ENCODE assay signal across 16 cellular contexts in genomic region chr1:235138821-235139220, GRCh38. TPM values are rescaled to one million over a fixed set of nuclear protein-coding genes. Genes with fewer than 3 reads are reported as not detected.
DNase-seq lines count a peak whose midpoint lies in the region; ATAC-seq, FAIRE-seq and TF ChIP-seq lines count a peak whose summit lies in the region.
"Had no signal": no experiment of that assay in that cellular context is flagged by ENCODE, and none has a peak within 500 bp of the region (broad histone marks: within the 10 kb centered on the region; RNA-seq: fewer than 3 reads in every experiment).

No MANE protein-coding gene starts in this region.

- FAIRE-seq in GM12878 (lab: Jason Lieb, UNC) = no peak
- FAIRE-seq: endothelial cell of umbilical vein had no signal

- POLR2A ChIA-PET in WTC11 (lab: Charles Lee) (interaction anchor here (0.6 kb wide), 1 partner anchor 56 kb away, joined by 4 read pairs; no protein-coding TSS in a partner anchor), GM12878 (lab: Charles Lee) (interaction anchor here (0.5 kb wide), 1 partner anchor 39 kb away, joined by 3 read pairs; no protein-coding TSS in a partner anchor)

- TF ChIP-seq EP300 in GM12878 (IDR thresholded peaks at IDR 0.05; ENCODE audit: borderline replicate concordance in 1 of 2, control insufficient read depth in 1 of 2, low read depth in 2 of 2, low read length in 2 of 2) = no peak

- no peaks in the 10 kb centered on the region for H3K79me2 ChIP-seq in GM12878 (ENCODE audit: control insufficient read depth, insufficient read depth, low read length)

- H3K4me2 ChIP-seq in GM12878 (ENCODE audit: control insufficient read depth, insufficient read depth) = no peak overlapping the region

- H3K36me3 ChIP-seq in GM12878 (ENCODE audit: control insufficient read depth in 2 of 2, insufficient read depth in 2 of 2, low read length in 1 of 2) = peaks cover 27 to 44% of the 10 kb centered on the region in 2 experiments

- no peak overlapping the region for H3K27ac ChIP-seq in GM12878 (ENCODE audit: control insufficient read depth, insufficient read depth)
- H3K27ac ChIP-seq in dorsolateral prefrontal cortex = no peak overlapping the region
- H3K27ac ChIP-seq: right atrium auricular region, testis had no signal

- H3K9me3 ChIP-seq in GM12878 (replicated peaks; ENCODE audit: control insufficient read depth, insufficient read depth, low read length) = no peaks in the 10 kb centered on the region
- H3K9me3 ChIP-seq: right atrium auricular region, testis had no signal

- no TSS peak for BruUV-seq in GM12878 (replicated peaks; lab: Mats Ljungman, UMichigan)

- intact Hi-C loops in natural killer cell (cut with micrococcal nuclease) (no loop called here), GM12878 (cut with micrococcal nuclease; ENCODE audit: unreplicated experiment) (no loop called here), dorsolateral prefrontal cortex (cut with DNase I) (no loop called here)

- no peak for TF ChIP-seq POLR2A in GM12878 (IDR thresholded peaks at IDR 0.05; ENCODE audit: low read depth, low read length)

- H3K27me3 ChIP-seq in GM12878 (replicated peaks in 1 of 2; ENCODE audit: control insufficient read depth in 2 of 2, insufficient read depth in 2 of 2, low read length in 1 of 2) (no peaks in the 10 kb centered on the region), dorsolateral prefrontal cortex (no peaks in the 10 kb centered on the region)
- H3K27me3 ChIP-seq: right atrium auricular region, testis had no signal

- no peaks in the 10 kb centered on the region for H3K27me3 Mint-ChIP-seq in natural killer cell (ENCODE audit: low read depth in 2 of 2)
- H3K27me3 Mint-ChIP-seq in natural killer cell treated with Interleukin-12 subunit alpha and Interleukin-12 subunit beta and Interleukin-15 and Interleukin-18, amount 100 ng/mL, for 72 hours = no peaks in the 10 kb centered on the region
- no peaks in the 10 kb centered on the region for H3K27me3 Mint-ChIP-seq in WTC11 (ENCODE audit: low read depth)
- no peaks in the 10 kb centered on the region for H3K27me3 Mint-ChIP-seq in stimulated activated naive CD8-positive, alpha-beta T cell treated with anti-CD3 and anti-CD28 coated beads, Interleukin-15, Interleukin-2, amounts not matched to agents 100 ng/mL and 50 ng/mL, for 24 hours

- no peak for TF ChIP-seq CTCF in natural killer cell (IDR thresholded peaks at IDR 0.05)
- TF ChIP-seq CTCF in WTC11 (IDR thresholded peaks at IDR 0.05) = no peak
- TF ChIP-seq CTCF in GM12878 (IDR thresholded peaks at IDR 0.05 in 2 of 3, conservative IDR thresholded peaks at IDR 0.05 in 1 of 3; ENCODE audit: control insufficient read depth in 2 of 3, extremely low read depth in 1 of 3, insufficient read depth in 1 of 3, low read depth in 3 of 3, low read length in 3 of 3) = no peak
- TF ChIP-seq CTCF in dorsolateral prefrontal cortex (IDR thresholded peaks at IDR 0.05 in 54 of 56, conservative IDR thresholded peaks at IDR 0.05 in 2 of 56; ENCODE audit: low read depth in 1 of 56, partially characterized antibody in 56 of 56) = no peak

- H3K4me1 Mint-ChIP-seq in natural killer cell (peaks cover 6 to 8% of the 10 kb centered on the region in 2 donors), WTC11 (no peaks in the 10 kb centered on the region)
- H3K4me1 Mint-ChIP-seq in natural killer cell treated with Interleukin-12 subunit alpha and Interleukin-12 subunit beta and Interleukin-15 and Interleukin-18, amount 100 ng/mL, for 72 hours (ENCODE audit: low read depth in 2 of 2) = peaks cover 11 to 23% of the 10 kb centered on the region in 2 donors
- H3K4me1 Mint-ChIP-seq in stimulated activated naive CD8-positive, alpha-beta T cell treated with anti-CD3 and anti-CD28 coated beads, Interleukin-15, Interleukin-2, amounts not matched to agents 100 ng/mL and 50 ng/mL, for 24 hours (ENCODE audit: low read depth) = peaks cover 17% of the 10 kb centered on the region

- H3K9me3 Mint-ChIP-seq in natural killer cell (no peaks in the 10 kb centered on the region), WTC11 (peaks cover 3% of the 10 kb centered on the region; the same call in 1 of the 2 replicates)
- H3K9me3 Mint-ChIP-seq in natural killer cell treated with Interleukin-12 subunit alpha and Interleukin-12 subunit beta and Interleukin-15 and Interleukin-18, amount 100 ng/mL, for 72 hours = no peaks in the 10 kb centered on the region
- H3K9me3 Mint-ChIP-seq in stimulated activated naive CD8-positive, alpha-beta T cell treated with anti-CD3 and anti-CD28 coated beads, Interleukin-15, Interleukin-2, amounts not matched to agents 100 ng/mL and 50 ng/mL, for 24 hours = no peaks in the 10 kb centered on the region

- in situ Hi-C loops in GM12878 (cut with MboI) = no loop called here

- H3K36me3 Mint-ChIP-seq in natural killer cell (peaks cover 22% of the 10 kb centered on the region), WTC11 (peaks cover 79% of the 10 kb centered on the region)
- peaks cover 30% of the 10 kb centered on the region for H3K36me3 Mint-ChIP-seq in natural killer cell treated with Interleukin-12 subunit alpha and Interleukin-12 subunit beta and Interleukin-15 and Interleukin-18, amount 100 ng/mL, for 72 hours
- peaks cover 82% of the 10 kb centered on the region for H3K36me3 Mint-ChIP-seq in stimulated activated naive CD8-positive, alpha-beta T cell treated with anti-CD3 and anti-CD28 coated beads, Interleukin-15, Interleukin-2, amounts not matched to agents 100 ng/mL and 50 ng/mL, for 24 hours (ENCODE audit: low read depth)

- no peak for ATAC-seq in natural killer cell
- no peak for ATAC-seq in natural killer cell treated with Interleukin-12 subunit alpha and Interleukin-12 subunit beta and Interleukin-15 and Interleukin-18, amount 100 ng/mL, for 72 hours
- ATAC-seq in WTC11 = no peak
- no peak for ATAC-seq in GM12878

- no peak overlapping the region for H3K9ac ChIP-seq in GM12878 (ENCODE audit: control insufficient read depth, insufficient read depth, low read length)

- RAD21 ChIA-PET in GM12878 (lab: Charles Lee; ENCODE audit: unreplicated experiment) = no interaction called here

- no peaks in the 10 kb centered on the region for H3K4me1 ChIP-seq in GM12878 (ENCODE audit: control insufficient read depth, insufficient read depth, low read length)
- H3K4me1 ChIP-seq: right atrium auricular region, testis had no signal

- DNase-seq in natural killer cell (no peak), WTC11 (ENCODE audit: low spot score) (no peak), GM12878 (ENCODE audit: low read depth, low spot score) (no peak), RPMI8226 (no peak), dorsolateral prefrontal cortex (no peak)
- DNase-seq in natural killer cell treated with Interleukin-12 subunit alpha and Interleukin-12 subunit beta and Interleukin-15 and Interleukin-18, amount 100 ng/mL, for 72 hours (ENCODE audit: low spot score) = no peak
- DNase-seq: Calu3, kidney glomerular epithelial cell, NCI-H1105, NCI-H2171, NCI-H774, nucleus accumbens, testis had no signal

- H2AFZ ChIP-seq in GM12878 (ENCODE audit: control insufficient read depth, low read depth, low read length) = no peak overlapping the region

- peak overlapping the region; percentile 49 to 67 for H3K27ac Mint-ChIP-seq in natural killer cell
- peak overlapping the region in 1 of 2 donors; percentile 19 for H3K27ac Mint-ChIP-seq in natural killer cell treated with Interleukin-12 subunit alpha and Interleukin-12 subunit beta and Interleukin-15 and Interleukin-18, amount 100 ng/mL, for 72 hours
- H3K27ac Mint-ChIP-seq in WTC11 = 0 out of 2 replicates have a peak overlapping the region, but pooled peaks have one; percentile 5
- peak overlapping the region; percentile 34 for H3K27ac Mint-ChIP-seq in stimulated activated naive CD8-positive, alpha-beta T cell treated with anti-CD3 and anti-CD28 coated beads, Interleukin-15, Interleukin-2, amounts not matched to agents 100 ng/mL and 50 ng/mL, for 24 hours

- no peak overlapping the region for H3K4me3 Mint-ChIP-seq in natural killer cell
- no peak overlapping the region for H3K4me3 Mint-ChIP-seq in natural killer cell treated with Interleukin-12 subunit alpha and Interleukin-12 subunit beta and Interleukin-15 and Interleukin-18, amount 100 ng/mL, for 72 hours
- H3K4me3 Mint-ChIP-seq in WTC11 = no peak overlapping the region
- H3K4me3 Mint-ChIP-seq in stimulated activated naive CD8-positive, alpha-beta T cell treated with anti-CD3 and anti-CD28 coated beads, Interleukin-15, Interleukin-2, amounts not matched to agents 100 ng/mL and 50 ng/mL, for 24 hours = no peak overlapping the region

- CTCF ChIA-PET in WTC11 (lab: Charles Lee) = interaction anchor here (0.7 kb wide), 1 partner anchor 36 kb away, joined by 3 read pairs; no protein-coding TSS in a partner anchor
- CTCF ChIA-PET in GM12878 (lab: Yijun Ruan, JAX) = interaction anchor here (0.6 to 1.4 kb wide), 2 partner anchors 14 to 278 kb away, joined by 4 read pairs; no protein-coding TSS in a partner anchor

- SMC1A ChIA-PET in GM12878 (lab: Charles Lee; ENCODE audit: uncharacterized antibody, unreplicated experiment) = interaction anchor here (1.1 to 1.9 kb wide), 2 partner anchors 9 to 17 kb away, joined by 4 read pairs; no protein-coding TSS in a partner anchor

- no peak for TF ChIP-seq RAD21 in GM12878 (IDR thresholded peaks at IDR 0.05; ENCODE audit: insufficient read depth, low read depth, low read length)

- no peaks in the 10 kb centered on the region for H4K20me1 ChIP-seq in GM12878 (ENCODE audit: control insufficient read depth, insufficient read depth)

- WGBS in GM12878 (ENCODE audit: insufficient coverage, insufficient replicate concordance, low lambda C conversion rate, missing lambda C conversion rate) = 56% methylated on average over 2 of the region's 2 CpGs

- no peak overlapping the region for H3K4me3 ChIP-seq in GM12878
- H3K4me3 ChIP-seq in dorsolateral prefrontal cortex = no peak overlapping the region
- H3K4me3 ChIP-seq: right atrium auricular region, testis had no signal

RNA-seq across cellular contexts. Expression of gene TOMM20, which starts 10.2 kb away (rescaled TPM):
- total RNA-seq in natural killer cell = 10 to 100 TPM; 59.5 to 72.3 (median 60.2) TPM
- 10 to 100 TPM; 85.7 to 89.6 TPM for total RNA-seq in natural killer cell treated with Interleukin-12 subunit alpha and Interleukin-12 subunit beta and Interleukin-15 and Interleukin-18, amount 100 ng/mL, for 72 hours
- total RNA-seq in WTC11 (2021) = 180 to 184 TPM (median 182 TPM) in 3 replicates
- total RNA-seq in GM12878 (2013; cell fraction: nucleolus; rRNA removed) = 52.5 and 52.8 TPM in 2 replicates
- total RNA-seq in GM12878 (2014; rRNA removed) = 75.1 and 89.7 TPM in 2 replicates
- total RNA-seq in GM12878 (2014; rRNA removed; fragmentation: Illumina TruSeq; extraction: Trizol) = 58.8 and 59.9 TPM in 2 replicates
- total RNA-seq in GM12878 (2021) = 120 and 125 TPM in 2 replicates
- 58.2 TPM for polyA plus RNA-seq in GM12878 (2011; ENCODE audit: low read depth)
- 138 and 178 TPM in 2 replicates for polyA plus RNA-seq in GM12878 (2011; rRNA removed)
- 43.9 and 51.8 TPM in 2 replicates for polyA plus RNA-seq in GM12878 (2011; cell fraction: cytosol; rRNA removed)
- 31.3 TPM in 2 replicates for polyA plus RNA-seq in GM12878 (2011; cell fraction: nucleus; rRNA removed)
- polyA plus RNA-seq in GM12878 (2012) = 94.4 and 116 TPM in 2 replicates
- 95.3 and 116 TPM in 2 replicates for polyA plus RNA-seq in GM12878 (2014; fragmentation: Illumina TruSeq; extraction: Trizol)
- 10 to 100 TPM; 39.8 to 60.1 TPM for polyA plus RNA-seq in GM12878 (2014; fragmentation: Nextera tagmentation; extraction: Ambion mirVana)
- 58.2 and 66.2 TPM in 2 replicates for polyA plus RNA-seq in GM12878 (2014; rRNA removed)
- polyA plus RNA-seq in GM12878 (2016; fragmentation: Nextera tagmentation; extraction: Ambion mirVana) = 10 to 100 TPM; 68.4 to 71.9 TPM
- 35.0 and 43.1 TPM in 2 replicates for polyA minus RNA-seq in GM12878 (2011; rRNA and poly(A)+ RNA removed)
- polyA minus RNA-seq in GM12878 (2011; cell fraction: cytosol; rRNA and poly(A)+ RNA removed) = 27.3 and 28.9 TPM in 2 replicates
- polyA minus RNA-seq in GM12878 (2011; cell fraction: nucleus; rRNA and poly(A)+ RNA removed) = 15.8 and 28.3 TPM in 2 replicates
- 100 to 1,000 TPM in 119 of 120 experiments, 10 to 100 TPM in 1; 96.2 to 291 (median 209) TPM for total RNA-seq in dorsolateral prefrontal cortex

RNA-seq across cellular contexts. Expression of gene RBM34, which starts 22.2 kb away (rescaled TPM):
- 100 to 1,000 TPM; 163 to 187 (median 180) TPM for total RNA-seq in natural killer cell
- 100 to 1,000 TPM; 104 to 132 TPM for total RNA-seq in natural killer cell treated with Interleukin-12 subunit alpha and Interleukin-12 subunit beta and Interleukin-15 and Interleukin-18, amount 100 ng/mL, for 72 hours
- 97.4 to 112 TPM (median 104 TPM) in 3 replicates for total RNA-seq in WTC11 (2021)
- 98.8 and 100 TPM in 2 replicates for total RNA-seq in GM12878 (2013; cell fraction: nucleolus; rRNA removed)
- 61.2 and 83.5 TPM in 2 replicates for total RNA-seq in GM12878 (2014; rRNA removed)
- total RNA-seq in GM12878 (2014; rRNA removed; fragmentation: Illumina TruSeq; extraction: Trizol) = 119 and 132 TPM in 2 replicates
- total RNA-seq in GM12878 (2021) = 89.2 and 95.2 TPM in 2 replicates
- 36.8 TPM for polyA plus RNA-seq in GM12878 (2011; ENCODE audit: low read depth)
- polyA plus RNA-seq in GM12878 (2011; rRNA removed) = 55.7 and 103 TPM in 2 replicates
- polyA plus RNA-seq in GM12878 (2011; cell fraction: cytosol; rRNA removed) = 38.1 and 41.8 TPM in 2 replicates
- polyA plus RNA-seq in GM12878 (2011; cell fraction: nucleus; rRNA removed) = 29.9 and 35.9 TPM in 2 replicates
- polyA plus RNA-seq in GM12878 (2012) = 97.1 and 116 TPM in 2 replicates
- 89.9 and 127 TPM in 2 replicates for polyA plus RNA-seq in GM12878 (2014; fragmentation: Illumina TruSeq; extraction: Trizol)
- 100 to 1,000 TPM in 1 of 2 experiments, 10 to 100 TPM in 1; 98.2 to 124 TPM for polyA plus RNA-seq in GM12878 (2014; fragmentation: Nextera tagmentation; extraction: Ambion mirVana)
- 46.4 and 56.0 TPM in 2 replicates for polyA plus RNA-seq in GM12878 (2014; rRNA removed)
- polyA plus RNA-seq in GM12878 (2016; fragmentation: Nextera tagmentation; extraction: Ambion mirVana) = 100 to 1,000 TPM; 119 to 130 TPM
- 16.0 and 32.3 TPM in 2 replicates for polyA minus RNA-seq in GM12878 (2011; rRNA and poly(A)+ RNA removed)
- 8.3 and 22.2 TPM in 2 replicates for polyA minus RNA-seq in GM12878 (2011; cell fraction: cytosol; rRNA and poly(A)+ RNA removed)
- 28.5 and 31.9 TPM in 2 replicates for polyA minus RNA-seq in GM12878 (2011; cell fraction: nucleus; rRNA and poly(A)+ RNA removed)
- total RNA-seq in dorsolateral prefrontal cortex = 10 to 100 TPM; 32.7 to 73.0 (median 56.5) TPM
